Comparison of ENCODE assay signal across 27 cellular contexts in the genomic region with DNA sequence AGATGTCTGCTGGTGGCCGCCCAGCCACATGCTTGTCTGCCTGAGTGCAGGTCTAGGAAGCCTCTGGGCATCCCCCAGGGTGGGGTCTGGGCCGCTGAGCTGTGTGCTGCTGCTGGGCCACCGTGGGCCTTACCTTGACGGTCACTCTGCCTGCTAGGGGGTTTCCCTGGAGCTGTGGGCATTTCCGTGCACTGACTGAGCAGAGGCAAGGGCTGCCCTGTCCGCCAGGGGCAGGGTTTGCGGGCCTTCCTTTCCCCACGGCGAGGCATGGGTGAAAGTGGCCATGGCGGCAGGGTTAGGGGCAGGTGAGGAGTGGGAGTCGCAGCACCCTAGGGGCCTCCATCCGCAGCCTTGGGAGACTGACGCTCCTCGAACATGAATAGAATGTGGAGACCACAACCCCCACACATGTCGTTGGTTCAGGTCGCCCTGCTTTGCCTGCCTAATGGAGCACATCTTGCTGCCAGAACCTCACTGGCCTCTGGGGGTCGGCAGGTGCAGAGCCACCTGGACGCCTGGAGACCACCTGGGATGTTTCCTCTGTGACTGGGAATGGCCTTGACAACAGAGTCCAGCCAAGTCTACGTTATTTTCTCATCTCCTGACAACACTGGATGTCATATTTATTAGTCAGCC. TPM values are rescaled to one million over a fixed set of nuclear protein-coding genes. Genes with fewer than 3 reads are reported as not detected.
DNase-seq lines count a peak whose midpoint lies in the region; ATAC-seq and TF ChIP-seq lines count a peak whose summit lies in the region.
"Had no signal": no experiment of that assay in that cellular context is flagged by ENCODE, and none has a peak within 500 bp of the region (broad histone marks: within the 10 kb centered on the region; RNA-seq: fewer than 3 reads in every experiment).

No MANE protein-coding gene starts in this region.

- BruUV-seq in Caco-2 (replicated peaks; lab: Mats Ljungman, UMichigan), result TSS peak; percentile 47

- peaks cover 11% of the 10 kb centered on the region for H3K9me3 Mint-ChIP-seq in Caco-2 (ENCODE audit: unreplicated experiment)
- H3K9me3 Mint-ChIP-seq: activated CD4-positive, alpha-beta T cell treated with anti-CD3 and anti-CD28 coated beads, Interleukin-2, amount 10 ng/mL, durations not matched to agents 7 days and 5 days; activated naive CD8-positive, alpha-beta T cell treated with anti-CD3 and anti-CD28 coated beads, Interleukin-2, amount 50 U/mL, for 24 hours; effector memory CD8-positive, alpha-beta T cell; T-cell had no signal

- POLR2A ChIA-PET in Caco-2 (lab: Charles Lee), result no interaction called here

- H3K27ac ChIP-seq in OCI-LY1 (ENCODE audit: low read depth, low read length, poor library complexity, severe bottlenecking), result no peak overlapping the region
- H3K27ac ChIP-seq: neutrophil, tibial nerve, WERI-Rb-1 had no signal

- H3K4me2 ChIP-seq in OCI-LY1 (ENCODE audit: low read length), result 0 out of 2 replicates have a peak overlapping the region, but pooled peaks have one; percentile 4

- no peak overlapping the region for H3K27ac Mint-ChIP-seq in Caco-2 (ENCODE audit: unreplicated experiment)
- H3K27ac Mint-ChIP-seq: activated CD4-positive, alpha-beta T cell treated with anti-CD3 and anti-CD28 coated beads, Interleukin-2, amount 10 ng/mL, durations not matched to agents 7 days and 5 days; activated naive CD8-positive, alpha-beta T cell treated with anti-CD3 and anti-CD28 coated beads, Interleukin-2, amount 50 U/mL, for 24 hours; T-cell had no signal

- no peaks in the 10 kb centered on the region for H3K9me2 ChIP-seq in OCI-LY1 (ENCODE audit: low read depth, low read length)

- no peaks in the 10 kb centered on the region for H4K20me1 ChIP-seq in OCI-LY1 (ENCODE audit: insufficient read depth, low read length)

- no peak for TF ChIP-seq CTCF in BE2C (IDR thresholded peaks at IDR 0.05; ENCODE audit: low read depth, low read length)
- no peak for TF ChIP-seq CTCF in Caco-2 (IDR thresholded peaks at IDR 0.05; ENCODE audit: insufficient read depth in 1 of 2, low read depth in 1 of 2, low read length in 1 of 2, severe bottlenecking in 1 of 2, unreplicated experiment in 1 of 2)
- TF ChIP-seq CTCF in OCI-LY1 (IDR thresholded peaks at IDR 0.05; ENCODE audit: low read length), result peak; percentile 22; the same call in 1 of the 2 replicates
- TF ChIP-seq CTCF in kidney epithelial cell (IDR thresholded peaks at IDR 0.05; ENCODE audit: insufficient read depth, low read length, poor library complexity, severe bottlenecking), result peak; percentile 10

- H3K9me3 ChIP-seq in BE2C, result no peaks in the 10 kb centered on the region
- no peaks in the 10 kb centered on the region for H3K9me3 ChIP-seq in Caco-2
- H3K9me3 ChIP-seq in OCI-LY1 (ENCODE audit: low read length), result no peaks in the 10 kb centered on the region
- H3K9me3 ChIP-seq: neutrophil, prostate gland, sigmoid colon, tibial nerve had no signal

- no peaks in the 10 kb centered on the region for H3K27me3 Mint-ChIP-seq in Caco-2 (ENCODE audit: insufficient read depth, unreplicated experiment)
- H3K27me3 Mint-ChIP-seq: effector memory CD8-positive, alpha-beta T cell; T-cell had no signal

- intact Hi-C loops in Caco-2 (cut with micrococcal nuclease; ENCODE audit: unreplicated experiment), result no loop called here

- H3K79me2 ChIP-seq in OCI-LY1 (ENCODE audit: insufficient read depth, low read length), result no peaks in the 10 kb centered on the region

- no peak overlapping the region for H3K9ac ChIP-seq in OCI-LY1 (ENCODE audit: low read length)

- CTCF ChIA-PET in Caco-2 (lab: Charles Lee), result no interaction called here

- no peaks in the 10 kb centered on the region for H3K4me1 Mint-ChIP-seq in Caco-2 (ENCODE audit: low read depth, unreplicated experiment)

- H3K4me1 ChIP-seq in BE2C, result no peaks in the 10 kb centered on the region; the same call in 1 of the 2 replicates
- H3K4me1 ChIP-seq in Caco-2, result peaks cover 16% of the 10 kb centered on the region
- H3K4me1 ChIP-seq in OCI-LY1 (ENCODE audit: insufficient read depth, low read length, severe bottlenecking), result peaks cover 40% of the 10 kb centered on the region

- DNase-seq in BE2C (peak; percentile 12), Caco-2 (no peak), kidney epithelial cell (ENCODE audit: low read depth) (no peak), inferior parietal cortex (ENCODE audit: extremely low spot score) (no peak), Kasumi-1 (lab: John Stamatoyannopoulos, UW) (no peak)
- DNase-seq: activated CD4-positive, alpha-beta T cell treated with anti-CD3 and anti-CD28 coated beads, Interleukin-2, amount 10 ng/mL, durations not matched to agents 7 days and 5 days; activated effector memory CD4-positive, alpha-beta T cell treated with anti-CD3 and anti-CD28 coated beads, Interleukin-2, amount 50 U/mL, for 16 hours; activated naive CD8-positive, alpha-beta T cell treated with anti-CD3 and anti-CD28 coated beads, Interleukin-2, amount 50 U/mL, for 24 hours; activated T-cell treated with anti-CD3 and anti-CD28 coated beads, Interleukin-2, amount 50 U/mL, for 1 hour; C1 segment of cervical spinal cord; Calu3; central memory CD4-positive, alpha-beta T cell; cortex of kidney; effector memory CD8-positive, alpha-beta T cell; islet precursor cell; NCI-H1048; NCI-H187 treated with DMSO at 0.1 percent for 48 hours; NCI-H510A treated with DMSO at 0.1 percent for 48 hours; sigmoid colon; stimulated activated CD4-positive, alpha-beta T cell treated with anti-CD3 and anti-CD28 coated beads, Interleukin-4, amount 100 ng/mL, for 24 hours; T-cell; WERI-Rb-1 had no signal

- ATAC-seq in HG03135 (IDR thresholded peaks at IDR 0.05; ENCODE audit: unreplicated experiment), result no peak
- ATAC-seq: activated naive CD8-positive, alpha-beta T cell treated with anti-CD3 and anti-CD28 coated beads, Interleukin-2, amount 50 U/mL, for 24 hours; effector memory CD8-positive, alpha-beta T cell; T-cell had no signal

- no peak overlapping the region for H3K4me3 Mint-ChIP-seq in Caco-2 (ENCODE audit: unreplicated experiment)

- H2AFZ ChIP-seq in OCI-LY1 (ENCODE audit: low read length), result no peak overlapping the region

- H3F3A ChIP-seq in OCI-LY1 (ENCODE audit: insufficient read depth, low read length), result peaks cover 9% of the 10 kb centered on the region

- no peaks in the 10 kb centered on the region for H3K36me3 ChIP-seq in BE2C
- no peaks in the 10 kb centered on the region for H3K36me3 ChIP-seq in Caco-2 (ENCODE audit: control insufficient read depth, insufficient read depth, low read length)
- no peaks in the 10 kb centered on the region for H3K36me3 ChIP-seq in OCI-LY1 (ENCODE audit: insufficient read depth, low read length)
- no peaks in the 10 kb centered on the region for H3K36me3 ChIP-seq in kidney epithelial cell (ENCODE audit: control insufficient read depth, insufficient read depth, low read length)
- H3K36me3 ChIP-seq: neutrophil, prostate gland, sigmoid colon, WERI-Rb-1 had no signal

- peaks cover 17% of the 10 kb centered on the region for H3K36me3 Mint-ChIP-seq in Caco-2 (ENCODE audit: insufficient read depth, unreplicated experiment)
- H3K36me3 Mint-ChIP-seq: T-cell had no signal

- peaks cover 11% of the 10 kb centered on the region for H3K27me3 ChIP-seq in BE2C
- H3K27me3 ChIP-seq in Caco-2 (replicated peaks; ENCODE audit: control insufficient read depth, insufficient read depth, low read length), result no peaks in the 10 kb centered on the region
- H3K27me3 ChIP-seq in OCI-LY1 (ENCODE audit: insufficient read depth, low read length), result peaks cover 14% of the 10 kb centered on the region
- H3K27me3 ChIP-seq in kidney epithelial cell (ENCODE audit: control insufficient read depth, insufficient read depth, low read length), result no peaks in the 10 kb centered on the region
- H3K27me3 ChIP-seq: sigmoid colon, tibial nerve had no signal

- H3K4me3 ChIP-seq in BE2C (ENCODE audit: low read depth, low read length) (no peak overlapping the region), Caco-2 (ENCODE audit: low read depth, low read length) (no peak overlapping the region), OCI-LY1 (ENCODE audit: low read depth, low read length, poor library complexity, severe bottlenecking) (no peak overlapping the region), kidney epithelial cell (ENCODE audit: low read depth, low read length) (no peak overlapping the region)
- H3K4me3 ChIP-seq: sigmoid colon, tibial nerve had no signal

RNA-seq across cellular contexts. Expression of gene ZBTB42, which starts 2.5 kb away (rescaled TPM):
- 3.3 TPM for polyA plus RNA-seq in BE2C (2012; ENCODE audit: insufficient read depth, insufficient read length, low read depth)
- total RNA-seq in Caco-2 (2022) (9.1 and 9.7 TPM in 2 replicates), kidney epithelial cell (8.4 and 13.8 TPM in 2 replicates)

RNA-seq across cellular contexts. Expression of gene AKT1, which starts 7.8 kb away (rescaled TPM):
- polyA plus RNA-seq in BE2C (2012; ENCODE audit: insufficient read depth, insufficient read length, low read depth), result 185 TPM
- total RNA-seq in Caco-2 (2022), result 110 and 111 TPM in 2 replicates
- total RNA-seq in kidney epithelial cell, result 144 and 159 TPM in 2 replicates

RNA-seq across cellular contexts. Expression of gene SIVA1, which starts 50.5 kb away (rescaled TPM):
- 407 TPM for polyA plus RNA-seq in BE2C (2012; ENCODE audit: insufficient read depth, insufficient read length, low read depth)
- total RNA-seq in Caco-2 (2022), result 99.3 and 105 TPM in 2 replicates
- 222 and 235 TPM in 2 replicates for total RNA-seq in kidney epithelial cell

Comparison
In these comparisons a context has a peak if more than half of its experiments do, and no peak if none do; other contexts are left out.
1. CTCF ChIP-seq: peak in OCI-LY1 (single experiment) and kidney epithelial cell (single experiment); none in BE2C (single experiment) and Caco-2 (0 of 2).